13 cellular contexts compared by ENCODE assay signal in the genomic region with DNA sequence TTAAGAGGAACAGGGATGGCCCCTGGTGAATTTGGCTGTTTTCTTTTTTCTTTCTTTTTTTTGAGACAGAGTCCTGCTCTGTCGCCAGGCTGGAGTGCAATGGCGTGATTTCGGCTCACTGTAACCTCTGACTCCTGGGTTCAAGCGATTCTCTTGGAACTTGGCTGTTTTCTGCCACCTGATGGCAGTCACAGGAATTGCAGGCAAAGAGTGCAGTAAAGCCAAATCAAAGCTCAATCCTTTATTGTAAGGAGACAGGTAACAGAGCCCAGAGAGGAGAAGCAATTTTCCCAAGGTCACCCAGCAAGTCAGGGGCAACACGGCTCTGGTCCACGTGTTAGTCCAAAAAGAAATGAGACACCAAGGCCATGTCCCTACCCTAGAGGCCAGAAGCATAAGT. TPM values are rescaled to one million over a fixed set of nuclear protein-coding genes. Genes with fewer than 3 reads are reported as not detected.
DNase-seq lines count a peak whose midpoint lies in the region; ATAC-seq, FAIRE-seq and TF ChIP-seq lines count a peak whose summit lies in the region.
"Had no signal": no experiment of that assay in that cellular context is flagged by ENCODE, and none has a peak within 500 bp of the region (broad histone marks: within the 10 kb centered on the region; RNA-seq: fewer than 3 reads in every experiment).

No MANE protein-coding gene starts in this region.

- CTCF ChIA-PET in HEK293 (lab: Yijun Ruan, JAX), result interaction anchor here (0.6 to 1.2 kb wide), 5 partner anchors 8 to 545 kb away, joined by 3 to 4 read pairs (median 3); no protein-coding TSS in a partner anchor
- CTCF ChIA-PET in GM12878 (lab: Yijun Ruan, JAX), result no interaction called here

- POLR2A ChIA-PET in HEK293 (lab: Yijun Ruan, JAX), result no interaction called here
- POLR2A ChIA-PET in GM12878 (lab: Charles Lee), result no interaction called here

- H3K4me2 ChIP-seq in GM12878 (ENCODE audit: control insufficient read depth, insufficient read depth), result no peak overlapping the region

- no peaks in the 10 kb centered on the region for H3K36me3 ChIP-seq in BE2C
- no peaks in the 10 kb centered on the region for H3K36me3 ChIP-seq in HEK293 (ENCODE audit: control insufficient read depth in 2 of 2, insufficient read depth in 1 of 2, low read length in 2 of 2)
- no peaks in the 10 kb centered on the region for H3K36me3 ChIP-seq in GM12878 (ENCODE audit: control insufficient read depth in 2 of 2, insufficient read depth in 2 of 2, low read length in 1 of 2)

- SMC1A ChIA-PET in GM12878 (lab: Charles Lee; ENCODE audit: uncharacterized antibody, unreplicated experiment), result no interaction called here

- H3K9me3 ChIP-seq in BE2C (no peaks in the 10 kb centered on the region), HEK293 (ENCODE audit: control insufficient read depth, insufficient read depth, low read depth, low read length) (no peaks in the 10 kb centered on the region), GM12878 (replicated peaks; ENCODE audit: control insufficient read depth, insufficient read depth, low read length) (no peaks in the 10 kb centered on the region; the same call in 2 of the 3 replicates)

- no peaks in the 10 kb centered on the region for H3K79me2 ChIP-seq in GM12878 (ENCODE audit: control insufficient read depth, insufficient read depth, low read length)

- H3K27me3 Mint-ChIP-seq in mesothelial cell of epicardium (ENCODE audit: low read depth), result peaks cover 13% of the 10 kb centered on the region

- no peak overlapping the region for H3K27ac ChIP-seq in HEK293 (ENCODE audit: extremely low read depth, low read depth, low read length)
- H3K27ac ChIP-seq in GM12878 (ENCODE audit: control insufficient read depth, insufficient read depth), result no peak overlapping the region

- no peak for ATAC-seq in GM12878
- no peak for ATAC-seq in GM18502 (IDR thresholded peaks at IDR 0.05; ENCODE audit: poor library complexity, unreplicated experiment)

- H3K9ac ChIP-seq in GM12878 (ENCODE audit: control insufficient read depth, insufficient read depth, low read length), result no peak overlapping the region

- H3K4me1 ChIP-seq in BE2C (no peaks in the 10 kb centered on the region), HEK293 (ENCODE audit: control insufficient read depth, insufficient read depth, low read length) (no peaks in the 10 kb centered on the region), GM12878 (ENCODE audit: control insufficient read depth, insufficient read depth, low read length) (no peaks in the 10 kb centered on the region)

- TF ChIP-seq CTCF in BE2C (IDR thresholded peaks at IDR 0.05; ENCODE audit: low read depth, low read length) (peak; percentile 70), HEK293 (tag by site-specific recombination; IDR thresholded peaks at IDR 0.05) (no peak; the same call in 1 of the 2 replicates), GM12878 (IDR thresholded peaks at IDR 0.05 in 2 of 3, conservative IDR thresholded peaks at IDR 0.05 in 1 of 3; ENCODE audit: control insufficient read depth in 2 of 3, extremely low read depth in 1 of 3, insufficient read depth in 1 of 3, low read depth in 3 of 3, low read length in 3 of 3) (peak in 2 of 3 experiments; percentile 24 to 26; a peak in 3 of 6 replicates), mesothelial cell of epicardium (IDR thresholded peaks at IDR 0.05; ENCODE audit: unreplicated experiment) (peak; percentile 68)

- peaks cover 8% of the 10 kb centered on the region for H3K4me1 Mint-ChIP-seq in mesothelial cell of epicardium
- H3K4me1 Mint-ChIP-seq: activated naive CD8-positive, alpha-beta T cell treated with anti-CD3 and anti-CD28 coated beads for 36 hours had no signal

- H3K4me3 Mint-ChIP-seq in mesothelial cell of epicardium, result no peak overlapping the region
- H3K4me3 Mint-ChIP-seq: activated naive CD8-positive, alpha-beta T cell treated with anti-CD3 and anti-CD28 coated beads for 36 hours had no signal

- peaks cover 5% of the 10 kb centered on the region for H3K9me3 Mint-ChIP-seq in mesothelial cell of epicardium

- peaks cover 7% of the 10 kb centered on the region for H3K27me3 ChIP-seq in BE2C
- no peaks in the 10 kb centered on the region for H3K27me3 ChIP-seq in GM12878 (replicated peaks in 1 of 2; ENCODE audit: control insufficient read depth in 2 of 2, insufficient read depth in 2 of 2, low read length in 1 of 2)

- no peak for TF ChIP-seq RAD21 in GM12878 (IDR thresholded peaks at IDR 0.05; ENCODE audit: insufficient read depth, low read depth, low read length)

- 36% methylated on average over 6 of the region's 6 CpGs for WGBS in GM12878 (ENCODE audit: insufficient coverage, insufficient replicate concordance, low lambda C conversion rate, missing lambda C conversion rate)

- RAD21 ChIA-PET in GM12878 (lab: Charles Lee; ENCODE audit: unreplicated experiment), result no interaction called here

- FAIRE-seq in GM12878 (lab: Jason Lieb, UNC), result no peak

- BruUV-seq in GM12878 (replicated peaks; lab: Mats Ljungman, UMichigan), result no TSS peak

- intact Hi-C loops in GM12878 (cut with micrococcal nuclease; ENCODE audit: unreplicated experiment), result no loop called here

- TF ChIP-seq POLR2A in GM12878 (IDR thresholded peaks at IDR 0.05; ENCODE audit: low read depth, low read length), result no peak

- no peak overlapping the region for H2AFZ ChIP-seq in GM12878 (ENCODE audit: control insufficient read depth, low read depth, low read length)

- no peak for TF ChIP-seq EP300 in GM12878 (IDR thresholded peaks at IDR 0.05; ENCODE audit: borderline replicate concordance in 1 of 2, control insufficient read depth in 1 of 2, low read depth in 2 of 2, low read length in 2 of 2)

- no peaks in the 10 kb centered on the region for H4K20me1 ChIP-seq in GM12878 (ENCODE audit: control insufficient read depth, insufficient read depth)

- H3K27ac Mint-ChIP-seq in mesothelial cell of epicardium, result no peak overlapping the region
- H3K27ac Mint-ChIP-seq: activated naive CD8-positive, alpha-beta T cell treated with anti-CD3 and anti-CD28 coated beads for 36 hours had no signal

- no peak overlapping the region for H3K4me3 ChIP-seq in BE2C (ENCODE audit: low read depth, low read length)
- H3K4me3 ChIP-seq in HEK293 (ENCODE audit: low read depth, low read length), result no peak overlapping the region
- H3K4me3 ChIP-seq in GM12878, result no peak overlapping the region

- H3K36me3 Mint-ChIP-seq in mesothelial cell of epicardium, result no peaks in the 10 kb centered on the region
- H3K36me3 Mint-ChIP-seq: activated naive CD8-positive, alpha-beta T cell treated with anti-CD3 and anti-CD28 coated beads for 36 hours had no signal

- DNase-seq in BE2C (no peak), GM12878 (ENCODE audit: low read depth, low spot score) (no peak), mesothelial cell of epicardium (ENCODE audit: low spot score in 2 of 2, unreplicated experiment in 2 of 2) (no peak), superior temporal gyrus (ENCODE audit: extremely low spot score) (no peak), KG1 (lab: John Stamatoyannopoulos, UW) (no peak)
- no peak for DNase-seq in activated CD8-positive, alpha-beta memory T cell treated with anti-CD3 and anti-CD28 coated beads, Interleukin-2, amount 50 U/mL, for 4 hours
- DNase-seq: activated naive CD8-positive, alpha-beta T cell treated with anti-CD3 and anti-CD28 coated beads for 36 hours; effector CD4-positive, alpha-beta T cell; NCI-H446; stimulated activated CD4-positive, alpha-beta T cell treated with anti-CD3 and anti-CD28 coated beads, Interleukin-12 subunit alpha, Interleukin-12 subunit beta, amount 100 ng/mL, for 4 hours had no signal

- in situ Hi-C loops in GM12878 (cut with MboI), result no loop called here

TF ChIP-seq in HEK293, 187 proteins besides CTCF, POLR2A, EP300 and RAD21 (continues in another document):
- TF ChIP-seq ZNF274 (IDR thresholded peaks at IDR 0.05; ENCODE audit: low read length) (no peak), ZNF274 (tag by site-specific recombination; IDR thresholded peaks at IDR 0.05; ENCODE audit: borderline replicate concordance) (no peak), ZNF138 (tag by site-specific recombination; IDR thresholded peaks at IDR 0.05; ENCODE audit: borderline replicate concordance) (no peak), ZNF239 (tag by site-specific recombination; IDR thresholded peaks at IDR 0.05) (no peak)

TF ChIP-seq in GM12878, 131 proteins besides CTCF, POLR2A, EP300 and RAD21 (continues in another document):
- TF ChIP-seq TCF7 (IDR thresholded peaks at IDR 0.05; ENCODE audit: borderline replicate concordance) (no peak), ATF2 (IDR thresholded peaks at IDR 0.05; ENCODE audit: low read length) (no peak), BCL11A (IDR thresholded peaks at IDR 0.05; ENCODE audit: low read depth, low read length) (no peak)

RNA-seq across cellular contexts. Expression of gene TINCR, which starts 6.2 kb away (rescaled TPM):
- 0.54 TPM for polyA plus RNA-seq in BE2C (2012; ENCODE audit: insufficient read depth, insufficient read length, low read depth)
- total RNA-seq in GM12878 (2013; cell fraction: nucleolus; rRNA removed), result 1.2 and 3.6 TPM in 2 replicates
- total RNA-seq in GM12878 (2014; rRNA removed) (0.06 TPM in 1 of 2 replicates, not detected in the other), GM12878 (2014; rRNA removed; fragmentation: Illumina TruSeq; extraction: Trizol) (0.23 TPM in 1 of 2 replicates, not detected in the other), GM12878 (2021) (0.16 and 0.36 TPM in 2 replicates), mesothelial cell of epicardium (2.5 to 4.3 TPM (median 2.5 TPM) in 3 replicates)
- 0.33 TPM for polyA plus RNA-seq in GM12878 (2011; ENCODE audit: low read depth)
- polyA plus RNA-seq in GM12878 (2011; rRNA removed) (0.06 and 0.27 TPM in 2 replicates), GM12878 (2014; fragmentation: Illumina TruSeq; extraction: Trizol) (0.08 and 0.10 TPM in 2 replicates), GM12878 (2014; fragmentation: Nextera tagmentation; extraction: Ambion mirVana) (under 1 TPM in 1 of 2 experiments, not detected in 1; 0.02 TPM), GM12878 (2014; rRNA removed) (0.05 and 0.14 TPM in 2 replicates), GM12878 (2016; fragmentation: Nextera tagmentation; extraction: Ambion mirVana) (under 1 TPM in 1 of 2 experiments, not detected in 1; 0.05 TPM)
- polyA plus RNA-seq in GM12878 (2011; cell fraction: cytosol; rRNA removed), result 0.22 and 0.25 TPM in 2 replicates
- polyA plus RNA-seq in GM12878 (2011; cell fraction: nucleus; rRNA removed), result 1.1 and 1.2 TPM in 2 replicates
- 0.56 and 0.65 TPM in 2 replicates for polyA plus RNA-seq in GM12878 (2012)
- polyA minus RNA-seq in GM12878 (2011; rRNA and poly(A)+ RNA removed), result 0.10 and 0.22 TPM in 2 replicates
- polyA minus RNA-seq in GM12878 (2011; cell fraction: cytosol; rRNA and poly(A)+ RNA removed), result not detected in 2 replicates
- 0.12 TPM in 1 of 2 replicates, not detected in the other for polyA minus RNA-seq in GM12878 (2011; cell fraction: nucleus; rRNA and poly(A)+ RNA removed)
- total RNA-seq: LHCN-M2 had no signal
